Comparison of ENCODE assay signal across 9 cellular contexts in genomic region chr1:31788825-31789256, GRCh38. TPM values are rescaled to one million over a fixed set of nuclear protein-coding genes. Genes with fewer than 3 reads are reported as not detected.
DNase-seq lines count a peak whose midpoint lies in the region; ATAC-seq and TF ChIP-seq lines count a peak whose summit lies in the region.
"Had no signal": no experiment of that assay in that cellular context is flagged by ENCODE, and none has a peak within 500 bp of the region (broad histone marks: within the 10 kb centered on the region; RNA-seq: fewer than 3 reads in every experiment).

No MANE protein-coding gene starts in this region.

- H2BK5ac ChIP-seq in IMR-90 (ENCODE audit: low read depth, low read length, poor library complexity, severe bottlenecking) = peak overlapping the region; percentile 26

- H2BK15ac ChIP-seq in IMR-90 (ENCODE audit: low read depth, low read length) = no peak overlapping the region

- H3K4me2 ChIP-seq in IMR-90 (ENCODE audit: low read depth, low read length) = peak overlapping the region; percentile 91

- in situ Hi-C loops in IMR-90 (cut with MboI; ENCODE audit: low sequenced_read_pairs) = loop anchor here (5.0 kb wide), 1 partner anchor 127 kb away; no protein-coding TSS in a partner anchor

- no CpG with 5 or more reads among the region's 22 CpGs for WGBS in IMR-90 (ENCODE audit: extremely low coverage in 2 of 2, insufficient read length in 1 of 2), 2 experiments
- under 1% methylated on average over 22 of the region's 22 CpGs for WGBS in prostate gland

- no peak for DNase-seq in CD4-positive, alpha-beta T cell
- DNase-seq in IMR-90 = peak; percentile 83
- DNase-seq in activated CD8-positive, alpha-beta T cell treated with anti-CD3 and anti-CD28 coated beads, Interleukin-2, amount 10 ng/mL, durations not matched to agents 7 days and 5 days = no peak
- no peak for DNase-seq in glutamatergic neuron
- DNase-seq in prostate gland (ENCODE audit: low spot score) = no peak
- no peak for DNase-seq in GF-D8 (lab: John Stamatoyannopoulos, UW)
- DNase-seq in iPS-NIHi11 (ENCODE audit: low spot score) = no peak

- H3K36me3 ChIP-seq in IMR-90 (ENCODE audit: control insufficient read depth, insufficient read depth, low read length) = no peaks in the 10 kb centered on the region
- no peaks in the 10 kb centered on the region for H3K36me3 ChIP-seq in prostate gland

- TF ChIP-seq RAD21 in IMR-90 (IDR thresholded peaks at IDR 0.05; ENCODE audit: low read length) = no peak

- peak overlapping the region; percentile 57 for H3K4ac ChIP-seq in IMR-90 (ENCODE audit: low read depth, low read length)

- H4K91ac ChIP-seq in IMR-90 (ENCODE audit: insufficient read depth, low read depth, low read length) = no peak overlapping the region

- intact Hi-C loops in CD4-positive, alpha-beta T cell (cut with DNase I, micrococcal nuclease) = loop anchor here (1.0 to 10.0 kb wide), 9 partner anchors 27 to 627 kb away; partner anchors contain the start of gene PEF1 (in 1 of the 2)
- intact Hi-C loops in IMR-90 (cut with micrococcal nuclease) (loop anchor here (1.0 to 2.0 kb wide), 6 partner anchors 26 to 224 kb away; partner anchors contain the start of gene COL16A1), prostate gland (cut with DNase I) (loop anchor here (2.0 to 5.0 kb wide), 2 partner anchors 24 to 127 kb away; partner anchors contain the start of gene ADGRB2)

- 0 out of 2 replicates have a peak overlapping the region, but pooled peaks have one; percentile 39 for H3K23ac ChIP-seq in IMR-90 (ENCODE audit: low read depth, low read length)

- peak overlapping the region; percentile 90 for H3K27ac Mint-ChIP-seq in CD4-positive, alpha-beta T cell
- peak overlapping the region; percentile 86 for H3K27ac Mint-ChIP-seq in activated CD8-positive, alpha-beta T cell treated with anti-CD3 and anti-CD28 coated beads, Interleukin-2, amount 10 ng/mL, durations not matched to agents 7 days and 5 days
- no peak overlapping the region for H3K27ac Mint-ChIP-seq in glutamatergic neuron (ENCODE audit: unreplicated experiment)

- H4K5ac ChIP-seq in IMR-90 (ENCODE audit: low read depth, low read length) = no peak overlapping the region

- POLR2A ChIA-PET in CD4-positive, alpha-beta T cell (lab: Charles Lee) = interaction anchor here (0.7 to 2.1 kb wide), 17 partner anchors 12 to 224 kb away, joined by 3 to 13 read pairs (median 4); partner anchors contain the start of genes ADGRB2, PEF1 and PTP4A2
- POLR2A ChIA-PET in IMR-90 (lab: Charles Lee; ENCODE audit: unreplicated experiment) = interaction anchor here (1.0 kb wide), 1 partner anchor 26 kb away, joined by 3 read pairs; no protein-coding TSS in a partner anchor
- POLR2A ChIA-PET in activated CD8-positive, alpha-beta T cell treated with anti-CD3 and anti-CD28 coated beads, Interleukin-2, amount 10 ng/mL, durations not matched to agents 7 days and 5 days (lab: Charles Lee) = interaction anchor here (0.6 to 2.6 kb wide), 10 partner anchors 24 to 319 kb away, joined by 3 to 9 read pairs (median 4); partner anchors contain the start of genes KPNA6, PEF1, PTP4A2 and TMEM39B

- no TSS peak for BruUV-seq in IMR-90 (replicated peaks; lab: Mats Ljungman, UMichigan)

- dilution Hi-C loops in IMR-90 (cut with HindIII; ENCODE audit: low sequenced_read_pairs, unreplicated experiment) = no loop called here

- H3K14ac ChIP-seq in IMR-90 (replicated peaks; ENCODE audit: low read depth, low read length) = 0 out of 2 replicates have a peak overlapping the region, but pooled peaks have one; percentile 5

- TF ChIP-seq CTCF in CD4-positive, alpha-beta T cell (IDR thresholded peaks at IDR 0.05) = no peak
- TF ChIP-seq CTCF in IMR-90 (conservative IDR thresholded peaks at IDR 0.05; ENCODE audit: low read depth, low read length) (no peak), glutamatergic neuron (IDR thresholded peaks at IDR 0.05; ENCODE audit: partially characterized antibody, unreplicated experiment) (no peak), prostate gland (IDR thresholded peaks at IDR 0.05) (no peak)

- TF ChIP-seq POLR2A in IMR-90 (IDR thresholded peaks at IDR 0.05; ENCODE audit: low read depth, low read length) (peak; percentile 21; the same call in 1 of the 2 replicates), prostate gland (IDR thresholded peaks at IDR 0.05) (no peak)

- H3K56ac ChIP-seq in IMR-90 (ENCODE audit: extremely low read depth, insufficient read depth, low read length) = no peak overlapping the region

- peaks cover 7% of the 10 kb centered on the region for H3K9me1 ChIP-seq in IMR-90 (ENCODE audit: insufficient read depth, low read length)

- H3K36me3 Mint-ChIP-seq in CD4-positive, alpha-beta T cell (ENCODE audit: low read depth) = peaks cover 4% of the 10 kb centered on the region
- H3K36me3 Mint-ChIP-seq in activated CD8-positive, alpha-beta T cell treated with anti-CD3 and anti-CD28 coated beads, Interleukin-2, amount 10 ng/mL, durations not matched to agents 7 days and 5 days (ENCODE audit: low read depth) = no peaks in the 10 kb centered on the region
- H3K36me3 Mint-ChIP-seq in glutamatergic neuron (ENCODE audit: unreplicated experiment) = no peaks in the 10 kb centered on the region

- peak overlapping the region; percentile 2; the same call in 1 of the 2 replicates for H3K9ac ChIP-seq in IMR-90 (ENCODE audit: low read depth, low read length)

- CTCF ChIA-PET in CD4-positive, alpha-beta T cell (lab: Charles Lee) = interaction anchor here (0.6 to 3.2 kb wide), 47 partner anchors 9 to 394 kb away, joined by 3 to 35 read pairs (median 4); partner anchors contain the start of genes ADGRB2, PEF1 and SPOCD1
- CTCF ChIA-PET in IMR-90 (lab: Yijun Ruan, JAX) = interaction anchor here (0.7 to 2.1 kb wide), 22 partner anchors 10 to 367 kb away, joined by 3 to 11 read pairs (median 3); partner anchors contain the start of gene COL16A1
- CTCF ChIA-PET in activated CD8-positive, alpha-beta T cell treated with anti-CD3 and anti-CD28 coated beads, Interleukin-2, amount 10 ng/mL, durations not matched to agents 7 days and 5 days (lab: Charles Lee) = interaction anchor here (0.6 to 3.9 kb wide), 65 partner anchors 10 to 416 kb away, joined by 3 to 51 read pairs (median 4); partner anchors contain the start of genes ADGRB2, COL16A1, FABP3 and KHDRBS1

- H3K27me3 ChIP-seq in CD4-positive, alpha-beta T cell (ENCODE audit: control insufficient read depth, insufficient read depth, low read length) = no peaks in the 10 kb centered on the region
- no peaks in the 10 kb centered on the region for H3K27me3 ChIP-seq in IMR-90 (ENCODE audit: control insufficient read depth, insufficient read depth, low read length)
- H3K27me3 ChIP-seq in prostate gland (replicated peaks; ENCODE audit: insufficient read depth) = no peaks in the 10 kb centered on the region

- H3K18ac ChIP-seq in IMR-90 (ENCODE audit: low read depth, low read length) = no peak overlapping the region

- H3K4me1 ChIP-seq in IMR-90 (ENCODE audit: control insufficient read depth, insufficient read depth, low read length) = peaks cover 4% of the 10 kb centered on the region
- H3K4me1 ChIP-seq in prostate gland (replicated peaks) = no peaks in the 10 kb centered on the region

- H2BK20ac ChIP-seq in IMR-90 (ENCODE audit: low read depth, low read length) = no peak overlapping the region

- H3K9me3 ChIP-seq in CD4-positive, alpha-beta T cell (ENCODE audit: control insufficient read depth, low read length) = no peaks in the 10 kb centered on the region
- no peaks in the 10 kb centered on the region for H3K9me3 ChIP-seq in IMR-90 (ENCODE audit: control insufficient read depth, insufficient read depth, low read length)
- H3K9me3 ChIP-seq in prostate gland = no peaks in the 10 kb centered on the region

- no peak overlapping the region; a peak in 1 of 4 replicates for H4K8ac ChIP-seq in IMR-90 (ENCODE audit: low read depth in 2 of 2, low read length in 2 of 2)

- H4K20me1 ChIP-seq in IMR-90 (ENCODE audit: insufficient read depth, low read length) = peaks cover 11% of the 10 kb centered on the region

- peak overlapping the region; percentile 100 for H2AFZ ChIP-seq in IMR-90 (replicated peaks; ENCODE audit: low read length, poor library complexity)

- H3K9me3 Mint-ChIP-seq in CD4-positive, alpha-beta T cell = no peaks in the 10 kb centered on the region
- H3K9me3 Mint-ChIP-seq in activated CD8-positive, alpha-beta T cell treated with anti-CD3 and anti-CD28 coated beads, Interleukin-2, amount 10 ng/mL, durations not matched to agents 7 days and 5 days (ENCODE audit: insufficient read depth) = no peaks in the 10 kb centered on the region
- H3K9me3 Mint-ChIP-seq in glutamatergic neuron (ENCODE audit: unreplicated experiment) = peaks cover 6% of the 10 kb centered on the region

- H3K4me3 Mint-ChIP-seq in CD4-positive, alpha-beta T cell = peak overlapping the region; percentile 98
- peak overlapping the region; percentile 77 for H3K4me3 Mint-ChIP-seq in activated CD8-positive, alpha-beta T cell treated with anti-CD3 and anti-CD28 coated beads, Interleukin-2, amount 10 ng/mL, durations not matched to agents 7 days and 5 days
- H3K4me3 Mint-ChIP-seq in glutamatergic neuron (ENCODE audit: unreplicated experiment) = peak overlapping the region; percentile 91

- peak overlapping the region; percentile 60 for H3K4me3 ChIP-seq in IMR-90 (ENCODE audit: insufficient read depth, low read depth, low read length)
- H3K4me3 ChIP-seq in prostate gland = peak overlapping the region; percentile 40 to 56

- H3K4me1 Mint-ChIP-seq in CD4-positive, alpha-beta T cell (ENCODE audit: low read depth) = peaks cover 15% of the 10 kb centered on the region
- H3K4me1 Mint-ChIP-seq in activated CD8-positive, alpha-beta T cell treated with anti-CD3 and anti-CD28 coated beads, Interleukin-2, amount 10 ng/mL, durations not matched to agents 7 days and 5 days (ENCODE audit: low read depth) = peaks cover 12% of the 10 kb centered on the region
- H3K4me1 Mint-ChIP-seq in glutamatergic neuron (ENCODE audit: low read depth, unreplicated experiment) = peaks cover 13% of the 10 kb centered on the region

- peak; percentile 55 for ATAC-seq in CD4-positive, alpha-beta T cell (ENCODE audit: poor library complexity)
- ATAC-seq in GM19438 (IDR thresholded peaks at IDR 0.05; ENCODE audit: low read depth, unreplicated experiment) (peak; percentile 23), IMR-90 (ENCODE audit: low read depth) (peak; percentile 55)
- ATAC-seq in activated CD8-positive, alpha-beta T cell treated with anti-CD3 and anti-CD28 coated beads, Interleukin-2, amount 10 ng/mL, durations not matched to agents 7 days and 5 days = peak; percentile 56

- peak overlapping the region; percentile 97 for H2AK9ac ChIP-seq in IMR-90 (replicated peaks; ENCODE audit: low read depth, low read length, poor library complexity)

- no peaks in the 10 kb centered on the region for H3K27me3 Mint-ChIP-seq in CD4-positive, alpha-beta T cell
- H3K27me3 Mint-ChIP-seq in activated CD8-positive, alpha-beta T cell treated with anti-CD3 and anti-CD28 coated beads, Interleukin-2, amount 10 ng/mL, durations not matched to agents 7 days and 5 days (ENCODE audit: low read depth) = no peaks in the 10 kb centered on the region
- peaks cover 8% of the 10 kb centered on the region for H3K27me3 Mint-ChIP-seq in glutamatergic neuron (ENCODE audit: unreplicated experiment)

- peaks cover 0 to 16% of the 10 kb centered on the region in 2 experiments; a peak in 2 of 4 replicates for H3K79me1 ChIP-seq in IMR-90 (ENCODE audit: low read depth in 1 of 2, low read length in 2 of 2)

- no peak overlapping the region for H2BK120ac ChIP-seq in IMR-90 (ENCODE audit: low read depth, low read length)

- no peak overlapping the region for H2AK5ac ChIP-seq in IMR-90 (ENCODE audit: low read depth, low read length)

- H3K27ac ChIP-seq in CD4-positive, alpha-beta T cell (ENCODE audit: low read depth, low read length) = peak overlapping the region; percentile 61
- H3K27ac ChIP-seq in IMR-90 (ENCODE audit: insufficient read depth, low read length) (peak overlapping the region; percentile 18), prostate gland (peak overlapping the region; percentile 84 to 85)

RNA-seq across cellular contexts. Expression of gene ADGRB2, which starts 24.7 kb away (rescaled TPM):
- total RNA-seq in CD4-positive, alpha-beta T cell = under 1 TPM; 0.39 to 0.71 TPM
- 2.2 and 2.5 TPM in 2 replicates for total RNA-seq in IMR-90 (2012; rRNA removed)
- 11.9 TPM in 2 replicates for polyA plus RNA-seq in IMR-90 (2012; rRNA removed)
- 6.4 and 15.9 TPM in 2 replicates for polyA plus RNA-seq in IMR-90 (2012; cell fraction: cytosol; rRNA removed)
- polyA plus RNA-seq in IMR-90 (2012; cell fraction: nucleus; rRNA removed; ENCODE audit: low replicate concordance) = 38.7 and 77.7 TPM in 2 replicates
- total RNA-seq in activated CD8-positive, alpha-beta T cell treated with anti-CD3 and anti-CD28 coated beads, Interleukin-2, amount 10 ng/mL, durations not matched to agents 7 days and 5 days = under 1 TPM; 0.05 to 0.37 TPM
- 15.8 TPM for total RNA-seq in glutamatergic neuron (ENCODE audit: unreplicated experiment)
- 10 to 100 TPM in 1 of 2 donors, 1 to 10 TPM in 1; 3.0 to 10.2 TPM for total RNA-seq in prostate gland

RNA-seq across cellular contexts. Expression of gene SPOCD1, which starts 27.0 kb away (rescaled TPM):
- under 1 TPM; 0.11 to 0.27 TPM for total RNA-seq in CD4-positive, alpha-beta T cell
- 42.2 and 59.7 TPM in 2 replicates for total RNA-seq in IMR-90 (2012; rRNA removed)
- 132 and 135 TPM in 2 replicates for polyA plus RNA-seq in IMR-90 (2012; rRNA removed)
- 61.6 and 91.4 TPM in 2 replicates for polyA plus RNA-seq in IMR-90 (2012; cell fraction: cytosol; rRNA removed)
- 471 and 772 TPM in 2 replicates for polyA plus RNA-seq in IMR-90 (2012; cell fraction: nucleus; rRNA removed; ENCODE audit: low replicate concordance)
- not detected for total RNA-seq in activated CD8-positive, alpha-beta T cell treated with anti-CD3 and anti-CD28 coated beads, Interleukin-2, amount 10 ng/mL, durations not matched to agents 7 days and 5 days
- 0.74 TPM for total RNA-seq in glutamatergic neuron (ENCODE audit: unreplicated experiment)
- total RNA-seq in prostate gland = 10 to 100 TPM in 1 of 2 donors, not detected in 1; 21.6 TPM
- total RNA-seq: activated CD8-positive, alpha-beta memory T cell treated with anti-CD3 and anti-CD28 coated beads for 36 hours had no signal

Comparison
In these comparisons a context has a peak if more than half of its experiments do, and no peak if none do; other contexts are left out.
1. H3K27ac ChIP-seq: peak in every context shown above with its lines; median percentile 84 in prostate gland; 61 in CD4-positive, alpha-beta T cell; 18 in IMR-90.